10 cellular contexts compared by ENCODE assay signal in the genomic region with DNA sequence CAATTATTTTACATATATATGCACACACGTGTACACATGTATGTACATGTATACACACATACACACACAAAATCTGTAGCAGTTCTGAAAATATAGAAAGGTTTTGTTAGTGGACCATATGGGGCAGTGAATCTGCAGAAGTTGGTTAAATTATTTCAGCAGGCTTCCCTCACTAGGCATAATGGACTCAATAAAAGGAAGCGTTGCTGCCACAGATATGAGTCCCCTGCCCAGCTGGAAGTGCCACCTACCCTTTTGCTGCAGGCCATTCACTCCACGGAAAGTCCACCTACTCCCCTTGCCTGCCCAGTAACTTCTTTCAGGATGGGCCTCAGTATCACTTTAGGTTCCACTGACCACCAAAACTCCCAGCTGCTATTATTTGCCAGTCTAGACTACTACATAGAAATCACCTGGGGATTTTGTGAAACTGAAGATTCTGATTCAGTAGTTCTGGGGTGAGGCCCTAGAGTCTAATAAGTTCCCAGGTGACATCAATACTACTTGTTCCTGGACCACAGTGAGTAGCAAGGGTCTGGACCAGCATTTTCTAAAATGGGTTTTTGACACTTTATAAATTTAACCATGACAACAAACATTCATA. TPM values are rescaled to one million over a fixed set of nuclear protein-coding genes. Genes with fewer than 3 reads are reported as not detected.
DNase-seq lines count a peak whose midpoint lies in the region; ATAC-seq and TF ChIP-seq lines count a peak whose summit lies in the region.
"Had no signal": no experiment of that assay in that cellular context is flagged by ENCODE, and none has a peak within 500 bp of the region (broad histone marks: within the 10 kb centered on the region; RNA-seq: fewer than 3 reads in every experiment).

No MANE protein-coding gene starts in this region.

- H3K4me3 Mint-ChIP-seq in activated CD8-positive, alpha-beta T cell treated with anti-CD3 and anti-CD28 coated beads for 36 hours, result no peak overlapping the region
- no peak overlapping the region for H3K4me3 Mint-ChIP-seq in activated CD8-positive, alpha-beta T cell treated with anti-CD3 and anti-CD28 coated beads, Interleukin-2, amount 10 ng/mL, durations not matched to agents 7 days and 5 days
- H3K4me3 Mint-ChIP-seq: neural crest cell had no signal

- TF ChIP-seq EP300 in upper lobe of left lung (IDR thresholded peaks at IDR 0.05), result no peak

- H3K9me3 ChIP-seq in upper lobe of left lung (no peaks in the 10 kb centered on the region), WERI-Rb-1 (ENCODE audit: severe bottlenecking) (no peaks in the 10 kb centered on the region)

- no peaks in the 10 kb centered on the region for H3K9me3 Mint-ChIP-seq in activated CD8-positive, alpha-beta T cell treated with anti-CD3 and anti-CD28 coated beads for 36 hours
- H3K9me3 Mint-ChIP-seq in activated CD8-positive, alpha-beta T cell treated with anti-CD3 and anti-CD28 coated beads, Interleukin-2, amount 10 ng/mL, durations not matched to agents 7 days and 5 days (ENCODE audit: insufficient read depth), result no peaks in the 10 kb centered on the region

- H3K27me3 Mint-ChIP-seq in activated CD8-positive, alpha-beta T cell treated with anti-CD3 and anti-CD28 coated beads for 36 hours, result peaks cover 2% of the 10 kb centered on the region
- peaks cover 6% of the 10 kb centered on the region for H3K27me3 Mint-ChIP-seq in activated CD8-positive, alpha-beta T cell treated with anti-CD3 and anti-CD28 coated beads, Interleukin-2, amount 10 ng/mL, durations not matched to agents 7 days and 5 days (ENCODE audit: low read depth)

- POLR2A ChIA-PET in activated CD8-positive, alpha-beta T cell treated with anti-CD3 and anti-CD28 coated beads for 36 hours (lab: Charles Lee), result no interaction called here
- POLR2A ChIA-PET in activated CD8-positive, alpha-beta T cell treated with anti-CD3 and anti-CD28 coated beads, Interleukin-2, amount 10 ng/mL, durations not matched to agents 7 days and 5 days (lab: Charles Lee), result no interaction called here

- peaks cover 6 to 23% (median 14%) of the 10 kb centered on the region in 4 donors for H3K4me1 ChIP-seq in upper lobe of left lung

- ATAC-seq in activated CD8-positive, alpha-beta T cell treated with anti-CD3 and anti-CD28 coated beads for 36 hours, result peak; percentile 38
- no peak for ATAC-seq in activated CD8-positive, alpha-beta T cell treated with anti-CD3 and anti-CD28 coated beads, Interleukin-2, amount 10 ng/mL, durations not matched to agents 7 days and 5 days
- ATAC-seq in HG02763 (IDR thresholded peaks at IDR 0.05; ENCODE audit: unreplicated experiment), result peak; percentile 89
- ATAC-seq in HG03575 (IDR thresholded peaks at IDR 0.05; ENCODE audit: extremely low read depth, insufficient number of reproducible peaks, low FRiP score, unreplicated experiment), result peak; percentile 77
- no peak for ATAC-seq in upper lobe of left lung (ENCODE audit: low FRiP score in 2 of 2)

- no peak for DNase-seq in activated CD8-positive, alpha-beta T cell treated with anti-CD3 and anti-CD28 coated beads for 36 hours
- DNase-seq in activated CD8-positive, alpha-beta T cell treated with anti-CD3 and anti-CD28 coated beads, Interleukin-2, amount 10 ng/mL, durations not matched to agents 7 days and 5 days, result no peak
- DNase-seq in upper lobe of left lung (no peak), NCI-H524 (lab: John Stamatoyannopoulos, UW) (no peak), WERI-Rb-1 (no peak), GM03348 (ENCODE audit: low spot score) (no peak)
- DNase-seq: caudate nucleus had no signal

- WGBS in upper lobe of left lung, 2 donors, result 68 to 70% methylated on average over 3 of the region's 3 CpGs

- no peak for TF ChIP-seq CTCF in activated CD8-positive, alpha-beta T cell treated with anti-CD3 and anti-CD28 coated beads for 36 hours (IDR thresholded peaks at IDR 0.05)
- no peak for TF ChIP-seq CTCF in upper lobe of left lung (IDR thresholded peaks at IDR 0.05)
- TF ChIP-seq CTCF in WERI-Rb-1 (IDR thresholded peaks at IDR 0.05; ENCODE audit: low read depth, low read length), result no peak

- peak overlapping the region; percentile 18 to 76 (median 32) for H3K27ac ChIP-seq in upper lobe of left lung
- H3K27ac ChIP-seq in WERI-Rb-1, result no peak overlapping the region

- H3K27ac Mint-ChIP-seq in activated CD8-positive, alpha-beta T cell treated with anti-CD3 and anti-CD28 coated beads for 36 hours, result no peak overlapping the region
- H3K27ac Mint-ChIP-seq in activated CD8-positive, alpha-beta T cell treated with anti-CD3 and anti-CD28 coated beads, Interleukin-2, amount 10 ng/mL, durations not matched to agents 7 days and 5 days, result no peak overlapping the region

- H3K27me3 ChIP-seq in upper lobe of left lung (no peaks in the 10 kb centered on the region), WERI-Rb-1 (ENCODE audit: insufficient read depth, low read depth, severe bottlenecking) (no peaks in the 10 kb centered on the region)

- no peaks in the 10 kb centered on the region for H3K36me3 Mint-ChIP-seq in activated CD8-positive, alpha-beta T cell treated with anti-CD3 and anti-CD28 coated beads for 36 hours (ENCODE audit: low read depth)
- no peaks in the 10 kb centered on the region for H3K36me3 Mint-ChIP-seq in activated CD8-positive, alpha-beta T cell treated with anti-CD3 and anti-CD28 coated beads, Interleukin-2, amount 10 ng/mL, durations not matched to agents 7 days and 5 days (ENCODE audit: low read depth)

- CTCF ChIA-PET in activated CD8-positive, alpha-beta T cell treated with anti-CD3 and anti-CD28 coated beads for 36 hours (lab: Charles Lee), result interaction anchor here (1.6 to 7.6 kb wide), 2 partner anchors 8 to 101 kb away, joined by 3 to 97 read pairs; no protein-coding TSS in a partner anchor
- CTCF ChIA-PET in activated CD8-positive, alpha-beta T cell treated with anti-CD3 and anti-CD28 coated beads, Interleukin-2, amount 10 ng/mL, durations not matched to agents 7 days and 5 days (lab: Charles Lee), result interaction anchor here (0.9 to 6.6 kb wide), 3 partner anchors 11 to 344 kb away, joined by 3 to 66 read pairs (median 4); no protein-coding TSS in a partner anchor

- TF ChIP-seq POLR2A in upper lobe of left lung (IDR thresholded peaks at IDR 0.05), result no peak

- intact Hi-C loops in activated CD8-positive, alpha-beta T cell treated with anti-CD3 and anti-CD28 coated beads for 36 hours (cut with micrococcal nuclease), result no loop called here

- H3K4me1 Mint-ChIP-seq in activated CD8-positive, alpha-beta T cell treated with anti-CD3 and anti-CD28 coated beads for 36 hours (ENCODE audit: low read depth), result peaks cover 17% of the 10 kb centered on the region
- H3K4me1 Mint-ChIP-seq in activated CD8-positive, alpha-beta T cell treated with anti-CD3 and anti-CD28 coated beads, Interleukin-2, amount 10 ng/mL, durations not matched to agents 7 days and 5 days (ENCODE audit: low read depth), result no peaks in the 10 kb centered on the region

- no peak overlapping the region for H3K4me3 ChIP-seq in upper lobe of left lung
- H3K4me3 ChIP-seq in WERI-Rb-1 (ENCODE audit: low read depth, low read length), result no peak overlapping the region

- no peaks in the 10 kb centered on the region for H3K36me3 ChIP-seq in upper lobe of left lung
- H3K36me3 ChIP-seq in WERI-Rb-1, result no peaks in the 10 kb centered on the region

RNA-seq across cellular contexts. Expression of gene CROT, which starts 29.3 kb away (rescaled TPM):
- 1 to 10 TPM; 7.2 to 7.3 TPM for total RNA-seq in activated CD8-positive, alpha-beta T cell treated with anti-CD3 and anti-CD28 coated beads for 36 hours
- 10 to 100 TPM; 10.2 to 12.5 TPM for total RNA-seq in activated CD8-positive, alpha-beta T cell treated with anti-CD3 and anti-CD28 coated beads, Interleukin-2, amount 10 ng/mL, durations not matched to agents 7 days and 5 days
- total RNA-seq in upper lobe of left lung, result 10 to 100 TPM in 1 of 6 donors, 1 to 10 TPM in 5; 2.9 to 16.6 (median 8.6) TPM

Comparison
In these comparisons a context has a peak if more than half of its experiments do, and no peak if none do; other contexts are left out.
1. ATAC-seq: peak in activated CD8-positive, alpha-beta T cell treated with anti-CD3 and anti-CD28 coated beads for 36 hours (single experiment), HG02763 (single experiment) and HG03575 (single experiment); none in activated CD8-positive, alpha-beta T cell treated with anti-CD3 and anti-CD28 coated beads, Interleukin-2, amount 10 ng/mL, durations not matched to agents 7 days and 5 days (single experiment) and upper lobe of left lung (0 of 2).